Comparison of ENCODE assay signal across 26 cellular contexts in the genomic region with DNA sequence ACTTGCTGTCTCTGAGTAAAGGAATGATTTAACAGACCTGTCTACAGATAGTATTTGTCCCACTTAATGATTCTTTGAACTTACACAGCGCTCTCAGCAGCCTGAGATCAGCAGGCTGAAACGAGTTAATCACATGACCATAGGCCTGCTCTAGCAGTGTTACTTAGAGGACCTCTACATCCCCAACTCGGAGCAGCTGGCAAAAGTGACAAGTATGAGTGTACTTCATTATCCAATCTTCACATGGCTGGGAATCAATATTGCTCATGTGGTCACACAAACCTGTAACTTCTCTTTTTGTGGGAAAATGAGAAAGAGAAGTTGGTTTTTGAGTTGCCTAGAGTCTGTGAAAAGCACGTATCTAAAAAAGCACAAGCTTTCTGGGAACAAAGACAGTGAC. TPM values are rescaled to one million over a fixed set of nuclear protein-coding genes. Genes with fewer than 3 reads are reported as not detected.
DNase-seq lines count a peak whose midpoint lies in the region; ATAC-seq, FAIRE-seq and TF ChIP-seq lines count a peak whose summit lies in the region.
"Had no signal": no experiment of that assay in that cellular context is flagged by ENCODE, and none has a peak within 500 bp of the region (broad histone marks: within the 10 kb centered on the region; RNA-seq: fewer than 3 reads in every experiment).

No MANE protein-coding gene starts in this region.

- TF ChIP-seq CTCF in NB4 (IDR thresholded peaks at IDR 0.05; ENCODE audit: low read depth, low read length) (no peak), GM10266 (IDR thresholded peaks at IDR 0.05; ENCODE audit: control insufficient read depth, insufficient read depth, low read depth, missing control alignments) (no peak)

- no peak overlapping the region for H3K4me3 ChIP-seq in NB4 (ENCODE audit: low read depth, low read length)
- H3K4me3 ChIP-seq: adrenal gland had no signal

- H3K4me3 Mint-ChIP-seq in activated T-cell treated with anti-CD3 and anti-CD28 coated beads, Interleukin-2, amount 50 U/mL, for 72 hours: no peak overlapping the region
- H3K4me3 Mint-ChIP-seq in dendritic cell treated with granulocyte-macrophage colony-stimulating factor and Interleukin-4, amounts not matched to agents 40 ng/mL and 50 ng/mL, for 4 days: no peak overlapping the region
- H3K4me3 Mint-ChIP-seq: activated CD4-positive, alpha-beta T cell treated with anti-CD3 and anti-CD28 coated beads for 36 hours; activated CD8-positive, alpha-beta memory T cell treated with anti-CD3 and anti-CD28 coated beads, Interleukin-2, amount 10 ng/mL, durations not matched to agents 7 days and 5 days had no signal

- H3K9me3 Mint-ChIP-seq in activated T-cell treated with anti-CD3 and anti-CD28 coated beads, Interleukin-2, amount 50 U/mL, for 72 hours: no peaks in the 10 kb centered on the region
- no peaks in the 10 kb centered on the region for H3K9me3 Mint-ChIP-seq in dendritic cell treated with granulocyte-macrophage colony-stimulating factor and Interleukin-4, amounts not matched to agents 40 ng/mL and 50 ng/mL, for 4 days
- H3K9me3 Mint-ChIP-seq: naive B cell had no signal

- H3K4me1 Mint-ChIP-seq in activated T-cell treated with anti-CD3 and anti-CD28 coated beads, Interleukin-2, amount 50 U/mL, for 72 hours (ENCODE audit: low read depth): peaks cover 12% of the 10 kb centered on the region
- peaks cover 45% of the 10 kb centered on the region for H3K4me1 Mint-ChIP-seq in dendritic cell treated with granulocyte-macrophage colony-stimulating factor and Interleukin-4, amounts not matched to agents 40 ng/mL and 50 ng/mL, for 4 days (ENCODE audit: low read depth)

- H3K27ac Mint-ChIP-seq in activated T-cell treated with anti-CD3 and anti-CD28 coated beads, Interleukin-2, amount 50 U/mL, for 72 hours: peak overlapping the region; percentile 14
- H3K27ac Mint-ChIP-seq in dendritic cell treated with granulocyte-macrophage colony-stimulating factor and Interleukin-4, amounts not matched to agents 40 ng/mL and 50 ng/mL, for 4 days: peak overlapping the region; percentile 67
- H3K27ac Mint-ChIP-seq: activated CD4-positive, alpha-beta T cell treated with anti-CD3 and anti-CD28 coated beads for 36 hours; activated CD8-positive, alpha-beta memory T cell treated with anti-CD3 and anti-CD28 coated beads, Interleukin-2, amount 10 ng/mL, durations not matched to agents 7 days and 5 days had no signal

- ATAC-seq in activated T-cell treated with anti-CD3 and anti-CD28 coated beads, Interleukin-2, amount 50 U/mL, for 72 hours (replicated peaks in 1 of 2): no peak
- ATAC-seq: activated CD4-positive, alpha-beta T cell treated with anti-CD3 and anti-CD28 coated beads for 36 hours; activated CD8-positive, alpha-beta memory T cell treated with anti-CD3 and anti-CD28 coated beads, Interleukin-2, amount 10 ng/mL, durations not matched to agents 7 days and 5 days; HCT116 had no signal

- no peak for TF ChIP-seq POLR2A in NB4 (IDR thresholded peaks at IDR 0.05; ENCODE audit: extremely low read depth, insufficient read length)

- peaks cover 0 to 12% of the 10 kb centered on the region in 2 donors for H3K36me3 Mint-ChIP-seq in activated T-cell treated with anti-CD3 and anti-CD28 coated beads, Interleukin-2, amount 50 U/mL, for 72 hours (ENCODE audit: insufficient read depth in 2 of 2)
- H3K36me3 Mint-ChIP-seq in dendritic cell treated with granulocyte-macrophage colony-stimulating factor and Interleukin-4, amounts not matched to agents 40 ng/mL and 50 ng/mL, for 4 days (ENCODE audit: low read depth): peaks cover 95% of the 10 kb centered on the region

- no peaks in the 10 kb centered on the region for H3K27me3 Mint-ChIP-seq in activated T-cell treated with anti-CD3 and anti-CD28 coated beads, Interleukin-2, amount 50 U/mL, for 72 hours (ENCODE audit: low read depth)
- no peaks in the 10 kb centered on the region for H3K27me3 Mint-ChIP-seq in dendritic cell treated with granulocyte-macrophage colony-stimulating factor and Interleukin-4, amounts not matched to agents 40 ng/mL and 50 ng/mL, for 4 days
- H3K27me3 Mint-ChIP-seq: activated CD4-positive, alpha-beta T cell treated with anti-CD3 and anti-CD28 coated beads for 36 hours; activated CD8-positive, alpha-beta memory T cell treated with anti-CD3 and anti-CD28 coated beads, Interleukin-2, amount 10 ng/mL, durations not matched to agents 7 days and 5 days; naive B cell had no signal

- peak overlapping the region; percentile 63 for H3K27ac ChIP-seq in temporal lobe (ENCODE audit: low read depth, low read length)
- H3K27ac ChIP-seq: adrenal gland had no signal

- FAIRE-seq in RCC 7860 (lab: Jason Lieb, UNC): no peak
- FAIRE-seq: bronchial epithelial cell, D721Med, HTR-8/SVneo, keratinocyte had no signal

- DNase-seq in activated T-cell treated with anti-CD3 and anti-CD28 coated beads, Interleukin-2, amount 50 U/mL, for 72 hours: no peak
- no peak for DNase-seq in activated T-cell treated with anti-CD3 and anti-CD28 coated beads, Interleukin-2, amount 50 U/mL, for 48 hours
- DNase-seq in NB4 (ENCODE audit: low read depth) (peak; percentile 46), GM10266 (ENCODE audit: extremely low spot score) (no peak), RCC 7860 (ENCODE audit: low spot score) (no peak)
- no peak for DNase-seq in effector CD4-positive, alpha-beta T cell
- DNase-seq: activated CD4-positive, alpha-beta T cell treated with anti-CD3 and anti-CD28 coated beads for 36 hours; activated CD8-positive, alpha-beta memory T cell treated with anti-CD3 and anti-CD28 coated beads, Interleukin-2, amount 10 ng/mL, durations not matched to agents 7 days and 5 days; foreskin fibroblast; hippocampal formation; mammary epithelial cell; naive B cell; NCI-H1694; NCI-H226; posterior cingulate gyrus; stimulated activated CD4-positive, alpha-beta T cell treated with anti-CD3 and anti-CD28 coated beads, Interleukin-1b, Interleukin-23, amount 100 ng/mL, for 48 hours; SW 1271 had no signal

- intact Hi-C loops in dendritic cell treated with granulocyte-macrophage colony-stimulating factor and Interleukin-4, amounts not matched to agents 40 ng/mL and 50 ng/mL, for 4 days (cut with micrococcal nuclease): no loop called here

RNA-seq across cellular contexts. Expression of a gene that starts 11.4 kb away (rescaled TPM):
- 10 to 100 TPM; 22.2 to 23.8 TPM for total RNA-seq in activated T-cell treated with anti-CD3 and anti-CD28 coated beads, Interleukin-2, amount 50 U/mL, for 72 hours
- total RNA-seq in temporal lobe: 78.9 TPM

RNA-seq across cellular contexts. Expression of a gene that starts 30.7 kb away (rescaled TPM):
- total RNA-seq in activated T-cell treated with anti-CD3 and anti-CD28 coated beads, Interleukin-2, amount 50 U/mL, for 72 hours: 100 to 1,000 TPM in 1 of 2 donors, 10 to 100 TPM in 1; 98.2 to 101 TPM
- 61.5 TPM for total RNA-seq in temporal lobe

RNA-seq across cellular contexts. Expression of a gene that starts 42.7 kb away (rescaled TPM):
- total RNA-seq in activated T-cell treated with anti-CD3 and anti-CD28 coated beads, Interleukin-2, amount 50 U/mL, for 72 hours: under 1 TPM; 0.37 to 0.67 TPM
- total RNA-seq in temporal lobe: 5.9 TPM
- total RNA-seq: A172; activated CD4-positive, alpha-beta T cell treated with anti-CD3 and anti-CD28 coated beads for 36 hours; activated CD8-positive, alpha-beta memory T cell treated with anti-CD3 and anti-CD28 coated beads, Interleukin-2, amount 10 ng/mL, durations not matched to agents 7 days and 5 days had no signal
